ENCODE assay signal across 8 cellular contexts in genomic region chr16:70453117-70453890, GRCh38. TPM values are rescaled to one million over a fixed set of nuclear protein-coding genes. Genes with fewer than 3 reads are reported as not detected.
DNase-seq lines count a peak whose midpoint lies in the region; ATAC-seq and TF ChIP-seq lines count a peak whose summit lies in the region.

No MANE protein-coding gene starts in this region.

- ATAC-seq in GM19452 (IDR thresholded peaks at IDR 0.05; ENCODE audit: unreplicated experiment) (no peak), GM18511 (IDR thresholded peaks at IDR 0.05; ENCODE audit: unreplicated experiment) (no peak), GM21619 (IDR thresholded peaks at IDR 0.05; ENCODE audit: unreplicated experiment) (no peak)

- H2BK5ac ChIP-seq in trophoblast cell (ENCODE audit: low read depth, low read length, poor library complexity): no peak overlapping the region

- H3K4me3 ChIP-seq in DOHH2 (ENCODE audit: low read length): peak overlapping the region; percentile 82
- peak overlapping the region; percentile 72 for H3K4me3 ChIP-seq in SJSA1
- peak overlapping the region; percentile 84 for H3K4me3 ChIP-seq in fibroblast of pulmonary artery (replicated peaks; ENCODE audit: low read depth, low read length)
- H3K4me3 ChIP-seq in trophoblast cell (ENCODE audit: low read depth, low read length): no peak overlapping the region

- H3K4me1 ChIP-seq in DOHH2 (ENCODE audit: control insufficient read depth, low read length) (peaks cover 19% of the 10 kb centered on the region), SJSA1 (replicated peaks) (peaks cover 4% of the 10 kb centered on the region), trophoblast cell (ENCODE audit: control insufficient read depth in 1 of 2, insufficient read depth in 2 of 2, low read length in 2 of 2) (peaks cover 2 to 3% of the 10 kb centered on the region in 2 experiments)

- H3K27ac ChIP-seq in DOHH2 (ENCODE audit: low read depth, low read length) (peak overlapping the region; percentile 74), SJSA1 (no peak overlapping the region), trophoblast cell (ENCODE audit: low read depth, low read length) (no peak overlapping the region)

- H3K4me2 ChIP-seq in DOHH2 (ENCODE audit: low read length): peak overlapping the region; percentile 65
- peak overlapping the region; percentile 98 for H3K4me2 ChIP-seq in trophoblast cell (ENCODE audit: low read length)

- peak overlapping the region; percentile 53 for H2BK12ac ChIP-seq in trophoblast cell (ENCODE audit: low read length)

- H3K27me3 ChIP-seq in DOHH2 (ENCODE audit: control insufficient read depth, low read length) (no peaks in the 10 kb centered on the region), SJSA1 (replicated peaks) (no peaks in the 10 kb centered on the region), trophoblast cell (ENCODE audit: insufficient read depth, low read length) (no peaks in the 10 kb centered on the region)

- no peaks in the 10 kb centered on the region for H4K20me1 ChIP-seq in DOHH2 (ENCODE audit: control insufficient read depth, insufficient read depth, low read depth, low read length)

- H3K4ac ChIP-seq in trophoblast cell (ENCODE audit: low read depth, low read length): no peak overlapping the region

- DNase-seq in SJSA1 (ENCODE audit: low read depth in 1 of 2, low spot score in 2 of 2): no peak
- DNase-seq in fibroblast of pulmonary artery (ENCODE audit: low read depth): no peak
- no peak for DNase-seq in trophoblast cell
- no peak for DNase-seq in D341Med (ENCODE audit: low spot score)

- no peak overlapping the region for H4K8ac ChIP-seq in trophoblast cell (ENCODE audit: low read depth, low read length)

- no peak overlapping the region for H3K18ac ChIP-seq in trophoblast cell (ENCODE audit: low read length)

- H2AFZ ChIP-seq in trophoblast cell (ENCODE audit: insufficient read depth, low read length, poor library complexity): no peak overlapping the region

- no peaks in the 10 kb centered on the region for H3K9me2 ChIP-seq in DOHH2 (replicated peaks; ENCODE audit: control insufficient read depth, low read length)

- H4K91ac ChIP-seq in trophoblast cell (ENCODE audit: low read depth, low read length): no peak overlapping the region

- H3K36me3 ChIP-seq in DOHH2 (ENCODE audit: control insufficient read depth, low read length) (no peaks in the 10 kb centered on the region), SJSA1 (no peaks in the 10 kb centered on the region), trophoblast cell (ENCODE audit: control insufficient read depth in 1 of 2, insufficient read depth in 2 of 2, low read length in 2 of 2) (no peaks in the 10 kb centered on the region)

- peaks cover 7% of the 10 kb centered on the region for H3K79me1 ChIP-seq in trophoblast cell (ENCODE audit: low read length)

- TF ChIP-seq CTCF in DOHH2 (IDR thresholded peaks at IDR 0.05; ENCODE audit: low read depth, low read length, poor library complexity, severe bottlenecking): no peak
- TF ChIP-seq CTCF in fibroblast of pulmonary artery (IDR thresholded peaks at IDR 0.05; ENCODE audit: low read length, missing control alignments): no peak

- no peak overlapping the region for H3K14ac ChIP-seq in trophoblast cell (ENCODE audit: low read length)

- WGBS in trophoblast cell (ENCODE audit: extremely low coverage, insufficient coverage, insufficient read length): no CpG with 5 or more reads among the region's 11 CpGs

- no peak overlapping the region for H2AK5ac ChIP-seq in trophoblast cell (ENCODE audit: low read length)

- H3K23ac ChIP-seq in trophoblast cell (ENCODE audit: low read length): no peak overlapping the region

- peak overlapping the region; percentile 33 for H4K12ac ChIP-seq in trophoblast cell (ENCODE audit: low read depth, low read length)

- H3K9ac ChIP-seq in trophoblast cell (ENCODE audit: low read length): no peak overlapping the region

- H3F3A ChIP-seq in DOHH2 (ENCODE audit: control insufficient read depth, insufficient read depth): peaks cover 3% of the 10 kb centered on the region; the same call in 1 of the 2 replicates

- H2BK120ac ChIP-seq in trophoblast cell (ENCODE audit: insufficient read depth, low read length, poor library complexity): no peak overlapping the region

- no peaks in the 10 kb centered on the region for H3K79me2 ChIP-seq in DOHH2 (ENCODE audit: control insufficient read depth, low read length)
- peaks cover 5% of the 10 kb centered on the region for H3K79me2 ChIP-seq in trophoblast cell (ENCODE audit: control insufficient read depth, insufficient read depth, low read length, poor library complexity)

- H3K9me3 ChIP-seq in DOHH2 (ENCODE audit: control insufficient read depth, insufficient read depth, low read length): no peaks in the 10 kb centered on the region
- no peaks in the 10 kb centered on the region for H3K9me3 ChIP-seq in SJSA1 (replicated peaks)
- peaks cover 3% of the 10 kb centered on the region for H3K9me3 ChIP-seq in trophoblast cell (ENCODE audit: insufficient read depth, low read depth, low read length)

RNA-seq across cellular contexts. Expression of gene FCSK, which starts 1.1 kb away (rescaled TPM):
- total RNA-seq in SJSA1 (2014; rRNA removed; shearing (Covaris generic)): 3.4 and 5.3 TPM in 2 replicates
- 2.9 and 3.5 TPM in 2 replicates for polyA plus RNA-seq in trophoblast cell (2013)

RNA-seq across cellular contexts. Expression of gene ST3GAL2, which starts 14.4 kb away (rescaled TPM):
- 23.2 and 43.8 TPM in 2 replicates for total RNA-seq in SJSA1 (2014; rRNA removed; shearing (Covaris generic))
- polyA plus RNA-seq in trophoblast cell (2013): 28.0 and 29.6 TPM in 2 replicates
